In the genomic region with DNA sequence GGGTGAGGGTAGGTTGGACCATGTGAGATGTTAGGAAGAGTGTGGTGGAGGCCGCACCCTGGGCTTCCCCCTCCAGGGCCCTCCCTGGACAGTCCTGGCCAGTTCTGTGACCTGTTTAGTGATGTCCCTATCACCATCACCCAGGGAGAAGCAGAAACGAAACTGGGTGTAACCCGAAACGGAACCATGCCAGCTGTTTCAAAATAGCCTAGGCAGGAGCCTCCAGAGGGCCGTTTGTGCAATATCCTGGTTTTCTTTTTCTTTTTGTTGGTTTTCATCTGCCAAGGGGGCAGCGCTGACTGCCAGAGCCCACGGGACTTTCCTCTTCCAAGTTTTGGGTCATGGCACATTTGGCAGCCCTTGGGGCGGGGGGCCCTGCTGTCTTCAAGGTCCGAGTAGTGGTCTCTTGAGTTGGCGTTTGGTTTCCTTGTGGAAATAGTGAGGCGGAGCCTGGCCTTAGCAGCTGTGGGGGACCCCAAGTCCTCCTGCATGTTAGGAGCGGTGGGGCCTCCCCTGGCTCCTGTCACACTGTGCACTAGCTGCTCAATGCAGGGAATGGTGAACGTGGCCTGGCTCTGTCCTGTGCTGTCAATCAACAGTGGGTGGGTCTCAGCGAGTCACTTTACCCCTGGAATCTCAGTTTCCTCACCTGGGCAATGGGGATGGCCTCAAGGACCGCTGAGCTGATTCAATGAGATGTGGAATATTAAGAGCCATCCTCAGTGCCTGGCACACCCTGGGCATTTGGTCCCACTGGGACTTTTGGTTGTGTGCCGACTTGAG, we compare ENCODE assay signal across 12 cellular contexts.
DNase-seq lines count a peak whose midpoint lies in the region; ATAC-seq and TF ChIP-seq lines count a peak whose summit lies in the region.
"Had no signal": no experiment of that assay in that cellular context is flagged by ENCODE, and none has a peak within 500 bp of the region (broad histone marks: within the 10 kb centered on the region; RNA-seq: fewer than 3 reads in every experiment).

No MANE protein-coding gene starts in this region.

- DNase-seq in NB4 (ENCODE audit: low read depth), result peak; percentile 81
- no peak for DNase-seq in esophagus squamous epithelium (lab: John Stamatoyannopoulos, UW)
- DNase-seq in neural crest cell (ENCODE audit: low read depth, low spot score), result no peak
- DNase-seq in NCI-H2029 (lab: John Stamatoyannopoulos, UW), result no peak
- DNase-seq in activated CD8-positive, alpha-beta T cell treated with anti-CD3 and anti-CD28 coated beads, Interleukin-2, amount 10 ng/mL, durations not matched to agents 7 days and 5 days, result no peak
- no peak for DNase-seq in DMS53 treated with DMSO at 0.1 percent for 48 hours (lab: John Stamatoyannopoulos, UW; ENCODE audit: unreplicated experiment)
- DNase-seq: GOT3, NCI-H524 had no signal

- CTCF ChIA-PET in activated CD8-positive, alpha-beta T cell treated with anti-CD3 and anti-CD28 coated beads, Interleukin-2, amount 10 ng/mL, durations not matched to agents 7 days and 5 days (lab: Charles Lee), result no interaction called here

- H3K4me1 ChIP-seq in ACC112 (ENCODE audit: control insufficient read depth, insufficient read depth, low read length, unreplicated experiment) (peaks cover 53% of the 10 kb centered on the region), esophagus squamous epithelium (peaks cover 0 to 26% (median 11%) of the 10 kb centered on the region in 3 donors)

- ATAC-seq in activated CD8-positive, alpha-beta T cell treated with anti-CD3 and anti-CD28 coated beads, Interleukin-2, amount 10 ng/mL, durations not matched to agents 7 days and 5 days, result no peak
- ATAC-seq in HG02610 (IDR thresholded peaks at IDR 0.05; ENCODE audit: unreplicated experiment), result no peak

- H3K4me3 ChIP-seq in ACC112 (ENCODE audit: low read depth, low read length) (no peak overlapping the region), NB4 (ENCODE audit: low read depth, low read length) (no peak overlapping the region), esophagus squamous epithelium (no peak overlapping the region)

- peak overlapping the region; percentile 85 for H3K27ac Mint-ChIP-seq in neural crest cell (ENCODE audit: unreplicated experiment)
- H3K27ac Mint-ChIP-seq in activated CD8-positive, alpha-beta T cell treated with anti-CD3 and anti-CD28 coated beads, Interleukin-2, amount 10 ng/mL, durations not matched to agents 7 days and 5 days, result no peak overlapping the region
- H3K27ac Mint-ChIP-seq: activated naive CD8-positive, alpha-beta T cell had no signal

- peak overlapping the region; percentile 74 for H3K27ac ChIP-seq in ACC112 (ENCODE audit: low read depth, low read length)
- H3K27ac ChIP-seq in esophagus squamous epithelium, result peak overlapping the region; percentile 44 to 88 (median 74)
- H3K27ac ChIP-seq: VCaP had no signal

- H3K9me3 ChIP-seq in esophagus squamous epithelium, result no peaks in the 10 kb centered on the region

- no peaks in the 10 kb centered on the region for H3K27me3 ChIP-seq in ACC112 (ENCODE audit: insufficient read depth, low read length)
- H3K27me3 ChIP-seq in esophagus squamous epithelium, result no peaks in the 10 kb centered on the region

- H3K9me3 Mint-ChIP-seq in neural crest cell, result no peaks in the 10 kb centered on the region
- H3K9me3 Mint-ChIP-seq in activated CD8-positive, alpha-beta T cell treated with anti-CD3 and anti-CD28 coated beads, Interleukin-2, amount 10 ng/mL, durations not matched to agents 7 days and 5 days (ENCODE audit: insufficient read depth), result no peaks in the 10 kb centered on the region

- POLR2A ChIA-PET in activated CD8-positive, alpha-beta T cell treated with anti-CD3 and anti-CD28 coated beads, Interleukin-2, amount 10 ng/mL, durations not matched to agents 7 days and 5 days (lab: Charles Lee), result no interaction called here

- H3K27me3 Mint-ChIP-seq in neural crest cell (ENCODE audit: low read depth), result no peaks in the 10 kb centered on the region
- no peaks in the 10 kb centered on the region for H3K27me3 Mint-ChIP-seq in activated CD8-positive, alpha-beta T cell treated with anti-CD3 and anti-CD28 coated beads, Interleukin-2, amount 10 ng/mL, durations not matched to agents 7 days and 5 days (ENCODE audit: low read depth)
- H3K27me3 Mint-ChIP-seq: activated naive CD8-positive, alpha-beta T cell had no signal

- intact Hi-C loops in esophagus squamous epithelium (cut with DNase I), result no loop called here

- H3K79me2 ChIP-seq in ACC112 (ENCODE audit: control insufficient read depth, insufficient read depth, low read length, unreplicated experiment), result no peaks in the 10 kb centered on the region

- H2AFZ ChIP-seq in ACC112 (ENCODE audit: low read length, unreplicated experiment), result no peak overlapping the region

- H3K4me3 Mint-ChIP-seq in neural crest cell, result no peak overlapping the region
- H3K4me3 Mint-ChIP-seq in activated CD8-positive, alpha-beta T cell treated with anti-CD3 and anti-CD28 coated beads, Interleukin-2, amount 10 ng/mL, durations not matched to agents 7 days and 5 days, result no peak overlapping the region
- H3K4me3 Mint-ChIP-seq: activated naive CD8-positive, alpha-beta T cell had no signal

- TF ChIP-seq CTCF in NB4 (IDR thresholded peaks at IDR 0.05; ENCODE audit: low read depth, low read length) (no peak), esophagus squamous epithelium (IDR thresholded peaks at IDR 0.05) (no peak), neural crest cell (conservative IDR thresholded peaks at IDR 0.05) (no peak)

- no peak for TF ChIP-seq POLR2A in NB4 (IDR thresholded peaks at IDR 0.05; ENCODE audit: extremely low read depth, insufficient read length)
- no peak for TF ChIP-seq POLR2A in esophagus squamous epithelium (IDR thresholded peaks at IDR 0.05)

- WGBS in esophagus squamous epithelium, 2 donors, result 39 to 49% methylated on average over 7 to 9 of the region's 16 CpGs

- no peaks in the 10 kb centered on the region for H3K36me3 ChIP-seq in ACC112 (ENCODE audit: insufficient read depth, low read length)
- H3K36me3 ChIP-seq in esophagus squamous epithelium, result peaks cover 21 to 100% (median 55%) of the 10 kb centered on the region in 3 donors

- no peaks in the 10 kb centered on the region for H3K36me3 Mint-ChIP-seq in neural crest cell (ENCODE audit: low read depth)
- no peaks in the 10 kb centered on the region for H3K36me3 Mint-ChIP-seq in activated CD8-positive, alpha-beta T cell treated with anti-CD3 and anti-CD28 coated beads, Interleukin-2, amount 10 ng/mL, durations not matched to agents 7 days and 5 days (ENCODE audit: low read depth)
- H3K36me3 Mint-ChIP-seq: activated naive CD8-positive, alpha-beta T cell had no signal

- H3K4me1 Mint-ChIP-seq in neural crest cell, result no peaks in the 10 kb centered on the region
- H3K4me1 Mint-ChIP-seq in activated CD8-positive, alpha-beta T cell treated with anti-CD3 and anti-CD28 coated beads, Interleukin-2, amount 10 ng/mL, durations not matched to agents 7 days and 5 days (ENCODE audit: low read depth), result no peaks in the 10 kb centered on the region
